In the genomic region with DNA sequence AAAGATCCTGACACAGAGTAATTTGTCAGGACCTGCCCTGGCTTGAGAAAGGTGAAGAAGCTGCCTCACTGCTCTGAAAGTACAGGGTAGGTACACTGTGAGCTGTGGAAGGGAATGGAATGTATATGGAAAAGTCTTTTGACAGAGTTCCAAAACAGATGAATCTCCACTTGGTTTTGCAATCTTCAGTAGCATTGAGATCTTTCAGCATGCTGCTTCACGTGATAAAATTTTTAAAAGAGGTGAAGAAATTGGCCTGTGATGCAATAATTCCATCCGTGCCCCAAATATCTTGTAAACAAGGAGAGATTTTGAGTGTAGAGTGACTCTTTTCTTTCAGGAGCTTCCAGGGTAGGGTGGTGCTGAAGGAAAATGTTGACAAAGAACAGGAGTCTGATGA, we compare ENCODE assay signal across 1 cellular context.
TF ChIP-seq lines count a peak whose summit lies in the region.

No MANE protein-coding gene starts in this region.

TF ChIP-seq in IMR-90, 13 proteins besides CTCF, POLR2A, EP300 and RAD21:
- TF ChIP-seq MAFK (IDR thresholded peaks at IDR 0.05; ENCODE audit: low read depth, low read length) = no peak
- peak; percentile 97 for TF ChIP-seq CEBPB (IDR thresholded peaks at IDR 0.05; ENCODE audit: low read depth, low read length)
- TF ChIP-seq CHD1 (IDR thresholded peaks at IDR 0.05; ENCODE audit: low read depth, low read length) = no peak
- TF ChIP-seq, protein P1, sequence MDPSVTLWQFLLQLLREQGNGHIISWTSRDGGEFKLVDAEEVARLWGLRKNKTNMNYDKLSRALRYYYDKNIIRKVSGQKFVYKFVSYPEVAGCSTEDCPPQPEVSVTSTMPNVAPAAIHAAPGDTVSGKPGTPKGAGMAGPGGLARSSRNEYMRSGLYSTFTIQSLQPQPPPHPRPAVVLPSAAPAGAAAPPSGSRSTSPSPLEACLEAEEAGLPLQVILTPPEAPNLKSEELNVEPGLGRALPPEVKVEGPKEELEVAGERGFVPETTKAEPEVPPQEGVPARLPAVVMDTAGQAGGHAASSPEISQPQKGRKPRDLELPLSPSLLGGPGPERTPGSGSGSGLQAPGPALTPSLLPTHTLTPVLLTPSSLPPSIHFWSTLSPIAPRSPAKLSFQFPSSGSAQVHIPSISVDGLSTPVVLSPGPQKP (IDR thresholded peaks at IDR 0.05; ENCODE audit: borderline replicate concordance, low read depth, low read length) = no peak
- TF ChIP-seq NFE2L2 (IDR thresholded peaks at IDR 0.05; ENCODE audit: low read depth, low read length) = no peak
- TF ChIP-seq RFX5 (IDR thresholded peaks at IDR 0.05; ENCODE audit: low read depth, low read length) = no peak
- no peak for TF ChIP-seq SMC3 (IDR thresholded peaks at IDR 0.05; ENCODE audit: low read depth, low read length)
- TF ChIP-seq RCOR1 (IDR thresholded peaks at IDR 0.05; ENCODE audit: insufficient replicate concordance, low read length) = no peak
- TF ChIP-seq, protein P2, sequence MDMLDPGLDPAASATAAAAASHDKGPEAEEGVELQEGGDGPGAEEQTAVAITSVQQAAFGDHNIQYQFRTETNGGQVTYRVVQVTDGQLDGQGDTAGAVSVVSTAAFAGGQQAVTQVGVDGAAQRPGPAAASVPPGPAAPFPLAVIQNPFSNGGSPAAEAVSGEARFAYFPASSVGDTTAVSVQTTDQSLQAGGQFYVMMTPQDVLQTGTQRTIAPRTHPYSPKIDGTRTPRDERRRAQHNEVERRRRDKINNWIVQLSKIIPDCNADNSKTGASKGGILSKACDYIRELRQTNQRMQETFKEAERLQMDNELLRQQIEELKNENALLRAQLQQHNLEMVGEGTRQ (IDR thresholded peaks at IDR 0.05; ENCODE audit: low read depth, low read length) = peak; percentile 74
- no peak for TF ChIP-seq MXI1 (IDR thresholded peaks at IDR 0.05; ENCODE audit: borderline replicate concordance, low read depth, low read length)
- TF ChIP-seq MAZ (IDR thresholded peaks at IDR 0.05; ENCODE audit: borderline replicate concordance, low read depth, low read length) = no peak
- peak; percentile 95 for TF ChIP-seq BHLHE40 (IDR thresholded peaks at IDR 0.05; ENCODE audit: low read depth, low read length)
- TF ChIP-seq FOS (IDR thresholded peaks at IDR 0.05; ENCODE audit: low read depth, low read length) = no peak
